ENCODE assay signal across 11 cellular contexts in the genomic region with DNA sequence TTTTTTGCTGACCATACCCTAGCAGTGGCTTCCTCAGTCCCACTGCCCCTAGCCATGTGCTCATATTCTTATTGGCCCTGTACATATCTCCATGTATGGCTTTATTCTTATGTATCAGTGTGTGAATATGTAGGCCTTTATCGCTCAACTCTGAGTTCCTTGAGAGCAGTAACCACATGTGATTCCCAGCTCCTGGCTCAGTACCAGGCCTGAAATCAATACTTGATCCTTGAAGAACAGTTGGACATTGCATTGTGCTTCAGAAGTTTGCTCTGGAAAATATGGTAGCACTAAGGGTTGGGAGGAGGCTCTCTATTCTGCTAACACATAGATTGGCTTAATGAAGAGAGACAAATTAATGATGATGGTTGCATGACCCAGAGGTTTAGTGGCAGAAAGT.
"Had no signal": no experiment of that assay in that cellular context is flagged by ENCODE, and none has a peak within 500 bp of the region (broad histone marks: within the 10 kb centered on the region; RNA-seq: fewer than 3 reads in every experiment).

No MANE protein-coding gene starts in this region.

- ATAC-seq: GM23338, HCT116 had no signal

- H3K4me2 ChIP-seq: GM23338 had no signal

- H3K4me3 Mint-ChIP-seq: GM23338, H9, HFFc6 had no signal

- H3K27ac Mint-ChIP-seq: GM23338, H9, HFFc6 had no signal

- H3K36me3 ChIP-seq: HAP-1 had no signal

- H3K9me3 ChIP-seq: HAP-1 had no signal

- H3K9me3 Mint-ChIP-seq: GM23338 had no signal

- DNase-seq: GM23248, GOT3, H7, H9, HCEC 1CT, HFFc6 had no signal

- FAIRE-seq: H1, H54 had no signal

- H3K9ac ChIP-seq: GM23248 had no signal

- H3K27ac ChIP-seq: GM23248 had no signal

- H3K4me3 ChIP-seq: GM23248, GM23338, HAP-1 had no signal

- H3K4me1 Mint-ChIP-seq: GM23338, H9 had no signal
